In genomic region chr6:118765316-118765715, GRCh38 we compare ENCODE assay signal across 8 cellular contexts.
DNase-seq lines count a peak whose midpoint lies in the region; ATAC-seq and TF ChIP-seq lines count a peak whose summit lies in the region.
"Not testable (repeated sequence)": the region's sequence is repeated elsewhere in the genome, so short reads cannot be mapped to it uniquely, and the experiment has no call there.

No MANE protein-coding gene starts in this region.

- H3K36me3 Mint-ChIP-seq in CD14-positive monocyte; stimulated activated effector memory CD8-positive, alpha-beta T cell treated with anti-CD3 and anti-CD28 coated beads, Interleukin-12 subunit alpha, Interleukin-12 subunit beta, amount 100 ng/mL, for 72 hours: not testable (repeated sequence)

- not testable (repeated sequence) for H3K4me3 Mint-ChIP-seq in CD14-positive monocyte; stimulated activated effector memory CD8-positive, alpha-beta T cell treated with anti-CD3 and anti-CD28 coated beads, Interleukin-12 subunit alpha, Interleukin-12 subunit beta, amount 100 ng/mL, for 72 hours

- dilution Hi-C loops in mammary epithelial cell (cut with HindIII; ENCODE audit: low sequenced_read_pairs): not testable (repeated sequence)

- not testable (repeated sequence) for H3K4me3 ChIP-seq in mammary epithelial cell (replicated peaks in 1 of 3; ENCODE audit: insufficient read depth in 1 of 3, low read depth in 2 of 3, low read length in 3 of 3); fibroblast of mammary gland (ENCODE audit: control insufficient read depth, low read depth, low read length)

- peak overlapping the region; percentile 66 to 95 (median 91) for H3K27ac Mint-ChIP-seq in CD14-positive monocyte
- H3K27ac Mint-ChIP-seq in stimulated activated effector memory CD8-positive, alpha-beta T cell treated with anti-CD3 and anti-CD28 coated beads, Interleukin-12 subunit alpha, Interleukin-12 subunit beta, amount 100 ng/mL, for 72 hours: not testable (repeated sequence)

- DNase-seq in CD14-positive monocyte (ENCODE audit: low spot score); stimulated activated effector memory CD8-positive, alpha-beta T cell treated with anti-CD3 and anti-CD28 coated beads, Interleukin-12 subunit alpha, Interleukin-12 subunit beta, amount 100 ng/mL, for 72 hours (ENCODE audit: low spot score in 2 of 2): not testable (repeated sequence)
- peak; percentile 57 for DNase-seq in HCEC 1CT
- peak; percentile 16 for DNase-seq in RKO (ENCODE audit: low spot score)
- DNase-seq in amniotic epithelial cell (ENCODE audit: low read depth): peak; percentile 37
- peak; percentile 63 for DNase-seq in mammary epithelial cell
- peak; percentile 52 for DNase-seq in fibroblast of mammary gland (ENCODE audit: low read depth)
- DNase-seq in kidney tubule cell (ENCODE audit: low spot score): peak; percentile 12

- H3K36me3 ChIP-seq in mammary epithelial cell (ENCODE audit: insufficient read depth, low read length): not testable (repeated sequence)

- not testable (repeated sequence) for H3K4me2 ChIP-seq in mammary epithelial cell (ENCODE audit: insufficient read depth, low read depth, low read length)

- intact Hi-C loops in CD14-positive monocyte (cut with micrococcal nuclease); mammary epithelial cell (cut with micrococcal nuclease): not testable (repeated sequence)

- not testable (repeated sequence) for H3K79me2 ChIP-seq in mammary epithelial cell (ENCODE audit: insufficient read depth, low read length)

- peak; percentile 28 for ATAC-seq in stimulated activated effector memory CD8-positive, alpha-beta T cell treated with anti-CD3 and anti-CD28 coated beads, Interleukin-12 subunit alpha, Interleukin-12 subunit beta, amount 100 ng/mL, for 72 hours

- H3K4me1 ChIP-seq in mammary epithelial cell (ENCODE audit: insufficient read depth, low read length): not testable (repeated sequence)

- not testable (repeated sequence) for H4K20me1 ChIP-seq in mammary epithelial cell (ENCODE audit: insufficient read depth, low read length)

- 73% methylated on average over 2 of the region's 2 CpGs for WGBS in mammary epithelial cell (ENCODE audit: low coverage, missing lambda C conversion rate)

- H3K9ac ChIP-seq in mammary epithelial cell (ENCODE audit: insufficient read depth, low read length): not testable (repeated sequence)

- in situ Hi-C loops in mammary epithelial cell (cut with MboI; ENCODE audit: low sequenced_read_pairs in 2 of 2): not testable (repeated sequence)

- H3K27me3 ChIP-seq in mammary epithelial cell (ENCODE audit: insufficient read depth, low read length): not testable (repeated sequence)

- H3K27me3 Mint-ChIP-seq in CD14-positive monocyte (ENCODE audit: low read depth in 3 of 3): not testable (repeated sequence)

- H3K9me3 ChIP-seq in mammary epithelial cell (replicated peaks; ENCODE audit: insufficient read depth, low read length): not testable (repeated sequence)

- CTCF ChIA-PET in mammary epithelial cell (lab: Charles Lee; ENCODE audit: low non-redundant PET): not testable (repeated sequence)

- TF ChIP-seq CTCF in CD14-positive monocyte (IDR thresholded peaks at IDR 0.05); mammary epithelial cell (conservative IDR thresholded peaks at IDR 0.05 in 1 of 2, IDR thresholded peaks at IDR 0.05 in 1 of 2; ENCODE audit: extremely low read depth in 1 of 2, insufficient read depth in 1 of 2, low read depth in 1 of 2, low read length in 2 of 2); fibroblast of mammary gland (conservative IDR thresholded peaks at IDR 0.05; ENCODE audit: control insufficient read depth, insufficient read depth, low read depth, low read length): not testable (repeated sequence)

- H3K4me1 Mint-ChIP-seq in CD14-positive monocyte: peaks cover 92% of the 10 kb centered on the region
- H3K4me1 Mint-ChIP-seq in stimulated activated effector memory CD8-positive, alpha-beta T cell treated with anti-CD3 and anti-CD28 coated beads, Interleukin-12 subunit alpha, Interleukin-12 subunit beta, amount 100 ng/mL, for 72 hours: peaks cover 27% of the 10 kb centered on the region

- peak overlapping the region; percentile 11 for H2AFZ ChIP-seq in mammary epithelial cell (ENCODE audit: low read depth, low read length)

- not testable (repeated sequence) for H3K9me3 Mint-ChIP-seq in CD14-positive monocyte; stimulated activated effector memory CD8-positive, alpha-beta T cell treated with anti-CD3 and anti-CD28 coated beads, Interleukin-12 subunit alpha, Interleukin-12 subunit beta, amount 100 ng/mL, for 72 hours

- BruUV-seq in mammary epithelial cell (replicated peaks; lab: Mats Ljungman, UMichigan): not testable (repeated sequence)

- not testable (repeated sequence) for H3K27ac ChIP-seq in mammary epithelial cell (ENCODE audit: insufficient read depth, low read depth, low read length)
